ENCODE assay signal across 8 cellular contexts in genomic region chr9:89564257-89564878, GRCh38. TPM values are rescaled to one million over a fixed set of nuclear protein-coding genes. Genes with fewer than 3 reads are reported as not detected.
A peak's percentile ranks its signal among the peaks of the same experiment; 100 is the strongest.
DNase-seq lines count a peak whose midpoint lies in the region; ATAC-seq, FAIRE-seq and TF ChIP-seq lines count a peak whose summit lies in the region.

No MANE protein-coding gene starts in this region.

- no peaks in the 10 kb centered on the region for H3K4me1 ChIP-seq in transverse colon

- no peak for TF ChIP-seq EP300 in transverse colon (IDR thresholded peaks at IDR 0.05; ENCODE audit: low read depth)

- peaks cover 0 to 3% of the 10 kb centered on the region in 2 donors for H3K9me3 ChIP-seq in transverse colon

- no peak for TF ChIP-seq CTCF in transverse colon (IDR thresholded peaks at IDR 0.05)

- no peak for TF ChIP-seq POLR2A in transverse colon (IDR thresholded peaks at IDR 0.05)

- H3K4me3 ChIP-seq in transverse colon = no peak overlapping the region

- DNase-seq in COLO829 (ENCODE audit: low spot score) (peak; percentile 27), M059J (ENCODE audit: low read depth) (peak; percentile 71), cerebellum (ENCODE audit: low spot score) (peak; percentile 18), urothelium cell line (ENCODE audit: low spot score) (peak; percentile 55), transverse colon (no peak)
- DNase-seq in activated naive CD4-positive, alpha-beta T cell treated with Interleukin-2 at 50 U/mL for 16 hours = no peak

- H3K27ac ChIP-seq in transverse colon = no peak overlapping the region

- in situ Hi-C loops in transverse colon (cut with MboI; ENCODE audit: low pct_ligation_motif_present in 1 of 4, low pct_unique_long_range_greater_than_20kb in 1 of 4, low sequenced_read_pairs in 3 of 4) = no loop called here

- ATAC-seq in GM19455 (IDR thresholded peaks at IDR 0.05; ENCODE audit: unreplicated experiment) (peak; percentile 68), HG02610 (IDR thresholded peaks at IDR 0.05; ENCODE audit: unreplicated experiment) (no peak)

- no peak for FAIRE-seq in urothelium cell line (lab: Jason Lieb, UNC)

- intact Hi-C loops in transverse colon (cut with DNase I; ENCODE audit: low total_unique reads) = no loop called here

- no peaks in the 10 kb centered on the region for H3K27me3 ChIP-seq in transverse colon

- no peaks in the 10 kb centered on the region for H3K36me3 ChIP-seq in transverse colon

- WGBS in transverse colon (ENCODE audit: low coverage in 1 of 2), 2 donors = 62 to 100% methylated on average over 1 to 18 of the region's 18 CpGs

RNA-seq across cellular contexts. Expression of gene GADD45G, which starts 40.4 kb away (rescaled TPM):
- 0.32 and 0.49 TPM in 2 replicates for total RNA-seq in M059J (2014; rRNA removed; shearing (Covaris generic))
- total RNA-seq in cerebellum (6.9 TPM), transverse colon (10 to 100 TPM in 2 of 4 donors, 1 to 10 TPM in 2; 8.4 to 12.7 (median 10.3) TPM)

Comparison
In these comparisons a context has a peak if more than half of its experiments do, and no peak if none do; other contexts are left out.
1. DNase-seq: peak in COLO829 (single experiment), M059J (single experiment), cerebellum (single experiment) and urothelium cell line (single experiment); none in activated naive CD4-positive, alpha-beta T cell treated with Interleukin-2 at 50 U/mL for 16 hours (single experiment) and transverse colon (single experiment).